ENCODE assay signal across 10 cellular contexts in genomic region chr22:19522190-19522880, GRCh38. TPM values are rescaled to one million over a fixed set of nuclear protein-coding genes. Genes with fewer than 3 reads are reported as not detected.
A peak's percentile ranks its signal among the peaks of the same experiment; 100 is the strongest.
DNase-seq lines count a peak whose midpoint lies in the region; ATAC-seq and TF ChIP-seq lines count a peak whose summit lies in the region.
"Had no signal": no experiment of that assay in that cellular context is flagged by ENCODE, and none has a peak within 500 bp of the region (broad histone marks: within the 10 kb centered on the region; RNA-seq: fewer than 3 reads in every experiment).

No MANE protein-coding gene starts in this region.

- peaks cover 9 to 35% (median 20%) of the 10 kb centered on the region in 9 donors for H3K27me3 ChIP-seq in heart left ventricle

- ATAC-seq in heart left ventricle (peak; percentile 13 to 70 (median 34)), HG02981 (IDR thresholded peaks at IDR 0.05; ENCODE audit: unreplicated experiment) (no peak), HG02884 (IDR thresholded peaks at IDR 0.05; ENCODE audit: unreplicated experiment) (no peak), GM18909 (IDR thresholded peaks at IDR 0.05; ENCODE audit: poor library complexity, unreplicated experiment) (no peak)
- ATAC-seq in stimulated activated effector memory CD8-positive, alpha-beta T cell treated with anti-CD3 and anti-CD28 coated beads, Interleukin-12 subunit alpha, Interleukin-12 subunit beta, amount 100 ng/mL, for 72 hours: no peak
- ATAC-seq: effector memory CD8-positive, alpha-beta T cell had no signal

- peak overlapping the region; percentile 36 to 80 (median 62) for H3K4me3 ChIP-seq in heart left ventricle

- no peak for TF ChIP-seq CTCF in heart left ventricle (IDR thresholded peaks at IDR 0.05)

- H3K9me3 Mint-ChIP-seq in stimulated activated effector memory CD8-positive, alpha-beta T cell treated with anti-CD3 and anti-CD28 coated beads, Interleukin-12 subunit alpha, Interleukin-12 subunit beta, amount 100 ng/mL, for 72 hours: no peaks in the 10 kb centered on the region
- H3K9me3 Mint-ChIP-seq: effector memory CD8-positive, alpha-beta T cell had no signal

- TF ChIP-seq POLR2A in heart left ventricle (IDR thresholded peaks at IDR 0.05): no peak

- peak overlapping the region; percentile 26 for H3K4me3 Mint-ChIP-seq in stimulated activated effector memory CD8-positive, alpha-beta T cell treated with anti-CD3 and anti-CD28 coated beads, Interleukin-12 subunit alpha, Interleukin-12 subunit beta, amount 100 ng/mL, for 72 hours

- peaks cover 7% of the 10 kb centered on the region for H3K36me3 Mint-ChIP-seq in stimulated activated effector memory CD8-positive, alpha-beta T cell treated with anti-CD3 and anti-CD28 coated beads, Interleukin-12 subunit alpha, Interleukin-12 subunit beta, amount 100 ng/mL, for 72 hours

- intact Hi-C loops in heart left ventricle (cut with DNase I): loop anchor here in 3 of 10 donors (5.0 to 10.0 kb wide), 3 partner anchors 45 to 102 kb away; no protein-coding TSS in a partner anchor

- 41 to 63% (median 48%) methylated on average over 15 to 16 of the region's 16 CpGs for WGBS in heart left ventricle, 4 donors

- H3K4me1 Mint-ChIP-seq in stimulated activated effector memory CD8-positive, alpha-beta T cell treated with anti-CD3 and anti-CD28 coated beads, Interleukin-12 subunit alpha, Interleukin-12 subunit beta, amount 100 ng/mL, for 72 hours: peaks cover 13% of the 10 kb centered on the region

- H3K27ac Mint-ChIP-seq in stimulated activated effector memory CD8-positive, alpha-beta T cell treated with anti-CD3 and anti-CD28 coated beads, Interleukin-12 subunit alpha, Interleukin-12 subunit beta, amount 100 ng/mL, for 72 hours: peak overlapping the region; percentile 73
- H3K27ac Mint-ChIP-seq: effector memory CD8-positive, alpha-beta T cell had no signal

- DNase-seq in DMS53 (lab: John Stamatoyannopoulos, UW) (peak; percentile 10), DMS53 treated with DMSO at 0.1 percent for 48 hours (lab: John Stamatoyannopoulos, UW; ENCODE audit: unreplicated experiment) (no peak), NCI-H524 treated with DMSO at 0.1 percent for 48 hours (lab: John Stamatoyannopoulos, UW) (peak; percentile 43), heart left ventricle (peak in 4 of 5 donors; percentile 49 to 79 (median 74))
- DNase-seq in stimulated activated effector memory CD8-positive, alpha-beta T cell treated with anti-CD3 and anti-CD28 coated beads, Interleukin-12 subunit alpha, Interleukin-12 subunit beta, amount 100 ng/mL, for 72 hours (ENCODE audit: low spot score in 2 of 2): no peak
- DNase-seq: effector memory CD8-positive, alpha-beta T cell had no signal

- H3K27ac ChIP-seq in heart left ventricle: peak overlapping the region; percentile 71 to 97 (median 88)
- H3K27ac ChIP-seq: 22Rv1 had no signal

- H3K9me3 ChIP-seq in heart left ventricle: no peaks in the 10 kb centered on the region

- H3K4me1 ChIP-seq in heart left ventricle: peaks cover 5 to 56% (median 26%) of the 10 kb centered on the region in 12 donors

- H3K36me3 ChIP-seq in heart left ventricle: peaks cover 0 to 7% (median 0%) of the 10 kb centered on the region in 9 donors

RNA-seq across cellular contexts. Expression of gene CLDN5, which starts 1.9 kb away (rescaled TPM):
- total RNA-seq in heart left ventricle: 10 to 100 TPM; 16.8 to 79.0 (median 36.6) TPM
- 10 to 100 TPM; 39.5 to 77.7 TPM for polyA plus RNA-seq in heart left ventricle

RNA-seq across cellular contexts. Expression of gene CDC45, which starts 42.6 kb away (rescaled TPM):
- total RNA-seq in heart left ventricle: 1 to 10 TPM in 1 of 9 donors, under 1 TPM in 4, not detected in 4; 0.16 to 3.1 (median 0.32) TPM
- under 1 TPM; 0.15 to 0.33 TPM for polyA plus RNA-seq in heart left ventricle

RNA-seq across cellular contexts. Expression of gene UFD1, which starts 43.3 kb away (rescaled TPM):
- 10 to 100 TPM; 28.7 to 51.6 (median 40.3) TPM for total RNA-seq in heart left ventricle
- 10 to 100 TPM; 50.3 to 80.5 TPM for polyA plus RNA-seq in heart left ventricle

Comparison
In these comparisons a context has a peak if more than half of its experiments do, and no peak if none do; other contexts are left out.
1. DNase-seq: peak in DMS53 (single experiment), NCI-H524 treated with DMSO at 0.1 percent for 48 hours (single experiment) and heart left ventricle (4 of 5); none in DMS53 treated with DMSO at 0.1 percent for 48 hours (single experiment) and stimulated activated effector memory CD8-positive, alpha-beta T cell treated with anti-CD3 and anti-CD28 coated beads, Interleukin-12 subunit alpha, Interleukin-12 subunit beta, amount 100 ng/mL, for 72 hours (0 of 2).
2. ATAC-seq: peak in heart left ventricle (4 of 4); none in stimulated activated effector memory CD8-positive, alpha-beta T cell treated with anti-CD3 and anti-CD28 coated beads, Interleukin-12 subunit alpha, Interleukin-12 subunit beta, amount 100 ng/mL, for 72 hours (single experiment), HG02981 (single experiment), HG02884 (single experiment) and GM18909 (single experiment).